Comparison of ENCODE assay signal across 19 cellular contexts in genomic region chr15:78749831-78750230, GRCh38.
DNase-seq lines count a peak whose midpoint lies in the region; ATAC-seq and TF ChIP-seq lines count a peak whose summit lies in the region.
"Had no signal": no experiment of that assay in that cellular context is flagged by ENCODE, and none has a peak within 500 bp of the region (broad histone marks: within the 10 kb centered on the region; RNA-seq: fewer than 3 reads in every experiment).

No MANE protein-coding gene starts in this region.

- H3K9ac ChIP-seq in endodermal cell (ENCODE audit: extremely low read depth, low read length, poor library complexity, severe bottlenecking) = no peak overlapping the region

- H3K4me3 ChIP-seq in RWPE2 (ENCODE audit: severe bottlenecking) (no peak overlapping the region), endodermal cell (ENCODE audit: low read length) (no peak overlapping the region), ovary (no peak overlapping the region), tibial artery (no peak overlapping the region), brain microvascular endothelial cell (ENCODE audit: low read depth, low read length) (no peak overlapping the region)
- H3K4me3 ChIP-seq: SJCRH30 had no signal

- TF ChIP-seq CTCF in RWPE2 (IDR thresholded peaks at IDR 0.05; ENCODE audit: poor library complexity, severe bottlenecking) (no peak), endodermal cell (conservative IDR thresholded peaks at IDR 0.05) (no peak), ovary (IDR thresholded peaks at IDR 0.05) (no peak), tibial artery (IDR thresholded peaks at IDR 0.05) (no peak), brain microvascular endothelial cell (IDR thresholded peaks at IDR 0.05; ENCODE audit: low read depth, low read length, missing control alignments) (no peak)

- H3K4me1 Mint-ChIP-seq in endodermal cell = peaks cover 5% of the 10 kb centered on the region

- H3K36me3 ChIP-seq in RWPE2 (ENCODE audit: low read depth) = no peaks in the 10 kb centered on the region
- H3K36me3 ChIP-seq in endodermal cell (ENCODE audit: control insufficient read depth, insufficient read depth, low read length) = no peaks in the 10 kb centered on the region
- no peaks in the 10 kb centered on the region for H3K36me3 ChIP-seq in ovary
- no peaks in the 10 kb centered on the region for H3K36me3 ChIP-seq in tibial artery
- H3K36me3 ChIP-seq in brain microvascular endothelial cell (replicated peaks) = no peaks in the 10 kb centered on the region
- H3K36me3 ChIP-seq: SJCRH30 had no signal

- no peaks in the 10 kb centered on the region for H3K27me3 ChIP-seq in RWPE2 (ENCODE audit: insufficient read depth, poor library complexity, severe bottlenecking)
- peaks cover 9% of the 10 kb centered on the region for H3K27me3 ChIP-seq in endodermal cell (ENCODE audit: control insufficient read depth, insufficient read depth, low read length, poor library complexity, severe bottlenecking)
- H3K27me3 ChIP-seq in ovary = no peaks in the 10 kb centered on the region
- H3K27me3 ChIP-seq in tibial artery = no peaks in the 10 kb centered on the region
- H3K27me3 ChIP-seq in brain microvascular endothelial cell (replicated peaks) = no peaks in the 10 kb centered on the region
- H3K27me3 ChIP-seq: SJCRH30 had no signal

- intact Hi-C loops in ovary (cut with DNase I) (loop anchor here in 3 of 4 donors (2.0 to 10.0 kb wide), 3 partner anchors 125 to 435 kb away; partner anchors contain the start of gene MORF4L1 (in 1 of the 3)), tibial artery (cut with DNase I; ENCODE audit: low total_unique reads) (loop anchor here (5.0 to 10.0 kb wide), 2 partner anchors 125 to 133 kb away; partner anchors contain the start of gene MORF4L1)

- peak; percentile 74 for DNase-seq in RWPE2 (ENCODE audit: low spot score)
- peak; percentile 40 for DNase-seq in endodermal cell
- peak in 3 of 5 donors; percentile 11 to 36 (median 30) for DNase-seq in ovary
- DNase-seq in tibial artery = peak; percentile 15 to 60
- DNase-seq in brain microvascular endothelial cell = no peak
- DNase-seq in NK-92 treated with Interleukin-12 subunit alpha and Interleukin-12 subunit beta, amount 100 ng/mL, for 24 hours (lab: John Stamatoyannopoulos, UW) = no peak
- DNase-seq: CD4-positive, CD25-positive, alpha-beta regulatory T cell; DMS53; HCEC 1CT; KBM-7; NCI-H1436 treated with DMSO at 0.1 percent for 48 hours; NCI-H2029 treated with DMSO at 0.1 percent for 48 hours; NCI-H2171 treated with DMSO at 0.1 percent for 48 hours; NCI-H446 treated with DMSO at 0.1 percent for 48 hours; OCI-M1; RPMI8226 had no signal

- no peaks in the 10 kb centered on the region for H3K9me3 Mint-ChIP-seq in endodermal cell
- H3K9me3 Mint-ChIP-seq: CD4-positive, CD25-positive, alpha-beta regulatory T cell had no signal

- H3K4me3 Mint-ChIP-seq in endodermal cell = no peak overlapping the region
- H3K4me3 Mint-ChIP-seq: CD4-positive, CD25-positive, alpha-beta regulatory T cell had no signal

- ATAC-seq in RWPE2 (ENCODE audit: low read depth) (no peak), HG02852 (IDR thresholded peaks at IDR 0.05; ENCODE audit: unreplicated experiment) (no peak)

- H3K4me1 ChIP-seq in RWPE2 (ENCODE audit: insufficient read depth, poor library complexity, severe bottlenecking) (no peaks in the 10 kb centered on the region), endodermal cell (ENCODE audit: control insufficient read depth, insufficient read depth, low read length) (no peaks in the 10 kb centered on the region), ovary (ENCODE audit: insufficient read depth) (peaks cover 3% of the 10 kb centered on the region), tibial artery (peaks cover 0 to 16% (median 4%) of the 10 kb centered on the region in 4 donors)

- no peak for TF ChIP-seq EP300 in ovary (IDR thresholded peaks at IDR 0.05)

- no peaks in the 10 kb centered on the region for H3K9me3 ChIP-seq in RWPE2 (ENCODE audit: severe bottlenecking)
- H3K9me3 ChIP-seq in endodermal cell (ENCODE audit: control insufficient read depth, low read length) = no peaks in the 10 kb centered on the region
- no peaks in the 10 kb centered on the region for H3K9me3 ChIP-seq in ovary
- H3K9me3 ChIP-seq in tibial artery = no peaks in the 10 kb centered on the region
- H3K9me3 ChIP-seq: SJCRH30 had no signal

- peaks cover 14% of the 10 kb centered on the region for H3K27me3 Mint-ChIP-seq in endodermal cell (ENCODE audit: insufficient read depth)
- H3K27me3 Mint-ChIP-seq: B cell; CD4-positive, CD25-positive, alpha-beta regulatory T cell had no signal

- H3K27ac ChIP-seq in RWPE2 (ENCODE audit: poor library complexity, severe bottlenecking) (no peak overlapping the region), endodermal cell (ENCODE audit: low read depth, low read length) (no peak overlapping the region), ovary (no peak overlapping the region), tibial artery (no peak overlapping the region), brain microvascular endothelial cell (no peak overlapping the region)
- H3K27ac ChIP-seq: SJCRH30 had no signal

- H3K36me3 Mint-ChIP-seq in endodermal cell (ENCODE audit: low read depth) = no peaks in the 10 kb centered on the region
- H3K36me3 Mint-ChIP-seq: CD4-positive, CD25-positive, alpha-beta regulatory T cell had no signal

- in situ Hi-C loops in brain microvascular endothelial cell (cut with HindIII; ENCODE audit: low pct_ligation_motif_present, low sequenced_read_pairs) = no loop called here

- no peak for TF ChIP-seq POLR2A in ovary (IDR thresholded peaks at IDR 0.05)

- WGBS in endodermal cell (ENCODE audit: insufficient coverage in 1 of 2, insufficient read length in 1 of 2), 2 experiments = 88 to 91% methylated on average over 15 to 17 of the region's 17 CpGs
- whole genome bisulfite sequencing in ovary, 3 donors = 88 to 93% (median 91%) methylated on average over 17 of the region's 17 CpGs

- H3K27ac Mint-ChIP-seq in endodermal cell = no peak overlapping the region
- H3K27ac Mint-ChIP-seq: B cell had no signal

Comparison
In these comparisons a context has a peak if more than half of its experiments do, and no peak if none do; other contexts are left out.
1. DNase-seq: peak in RWPE2 (single experiment), endodermal cell (single experiment), ovary (3 of 5) and tibial artery (2 of 2); none in brain microvascular endothelial cell (single experiment) and NK-92 treated with Interleukin-12 subunit alpha and Interleukin-12 subunit beta, amount 100 ng/mL, for 24 hours (single experiment).